9 cellular contexts compared by ENCODE assay signal in genomic region chr17:64217249-64217652, GRCh38. TPM values are rescaled to one million over a fixed set of nuclear protein-coding genes. Genes with fewer than 3 reads are reported as not detected.
A peak's percentile ranks its signal among the peaks of the same experiment; 100 is the strongest.
DNase-seq lines count a peak whose midpoint lies in the region; ATAC-seq, FAIRE-seq and TF ChIP-seq lines count a peak whose summit lies in the region.
"Had no signal": no experiment of that assay in that cellular context is flagged by ENCODE, and none has a peak within 500 bp of the region (broad histone marks: within the 10 kb centered on the region; RNA-seq: fewer than 3 reads in every experiment).

No MANE protein-coding gene starts in this region.

- peaks cover 13% of the 10 kb centered on the region for H4K20me1 ChIP-seq in astrocyte (ENCODE audit: insufficient read depth, low read length)

- no peak for FAIRE-seq in astrocyte (lab: Jason Lieb, UNC)

- intact Hi-C loops in left lung (cut with DNase I), result no loop called here

- H3K4me1 ChIP-seq in astrocyte (ENCODE audit: insufficient read depth, low read length), result peaks cover 42% of the 10 kb centered on the region
- peaks cover 18 to 45% of the 10 kb centered on the region in 2 donors for H3K4me1 ChIP-seq in left lung

- TF ChIP-seq CTCF in HFFc6 (IDR thresholded peaks at IDR 0.05), result no peak
- TF ChIP-seq CTCF in astrocyte (IDR thresholded peaks at IDR 0.05; ENCODE audit: insufficient read depth, low read depth, low read length), result no peak
- no peak for TF ChIP-seq CTCF in left lung (IDR thresholded peaks at IDR 0.05)

- H3K27me3 ChIP-seq in astrocyte (ENCODE audit: insufficient read depth, low read length) (no peaks in the 10 kb centered on the region), left lung (no peaks in the 10 kb centered on the region)

- H3K27me3 Mint-ChIP-seq in HFFc6 (ENCODE audit: insufficient read depth) (peaks cover 1% of the 10 kb centered on the region), astrocyte (ENCODE audit: low read depth, unreplicated experiment) (no peaks in the 10 kb centered on the region)
- H3K27me3 Mint-ChIP-seq in stimulated activated naive B cell treated with anti-CD40 and anti-IgM and Interleukin-4, amounts not matched to agents 10 μg/mL and 1 μg/mL and 100 μg/mL, for 72 hours, result no peaks in the 10 kb centered on the region

- no peaks in the 10 kb centered on the region for H3K9me3 Mint-ChIP-seq in HFFc6
- H3K9me3 Mint-ChIP-seq in astrocyte (ENCODE audit: unreplicated experiment), result no peaks in the 10 kb centered on the region
- peaks cover 0 to 1% of the 10 kb centered on the region in 2 donors for H3K9me3 Mint-ChIP-seq in stimulated activated naive B cell treated with anti-CD40 and anti-IgM and Interleukin-4, amounts not matched to agents 10 μg/mL and 1 μg/mL and 100 μg/mL, for 72 hours

- H3K4me3 Mint-ChIP-seq in HFFc6 (peak overlapping the region; percentile 57), astrocyte (ENCODE audit: unreplicated experiment) (peak overlapping the region; percentile 12)
- H3K4me3 Mint-ChIP-seq in stimulated activated naive B cell treated with anti-CD40 and anti-IgM and Interleukin-4, amounts not matched to agents 10 μg/mL and 1 μg/mL and 100 μg/mL, for 72 hours, result peak overlapping the region; percentile 30 to 68
- H3K4me3 Mint-ChIP-seq: activated CD8-positive, alpha-beta T cell treated with anti-CD3 and anti-CD28 coated beads, Interleukin-2, amount 10 ng/mL, durations not matched to agents 7 days and 5 days had no signal

- peak overlapping the region; percentile 56 for H3K9ac ChIP-seq in astrocyte (ENCODE audit: low read length)

- H3K27ac ChIP-seq in astrocyte (ENCODE audit: low read depth, low read length), result peak overlapping the region; percentile 75
- no peak overlapping the region for H3K27ac ChIP-seq in left lung

- H3K4me1 Mint-ChIP-seq in HFFc6 (ENCODE audit: low read depth) (peaks cover 70% of the 10 kb centered on the region), astrocyte (ENCODE audit: low read depth, unreplicated experiment) (peaks cover 44% of the 10 kb centered on the region)
- peaks cover 38 to 60% of the 10 kb centered on the region in 2 donors for H3K4me1 Mint-ChIP-seq in stimulated activated naive B cell treated with anti-CD40 and anti-IgM and Interleukin-4, amounts not matched to agents 10 μg/mL and 1 μg/mL and 100 μg/mL, for 72 hours

- H3K27ac Mint-ChIP-seq in HFFc6, result peak overlapping the region; percentile 86
- H3K27ac Mint-ChIP-seq in astrocyte (ENCODE audit: unreplicated experiment), result no peak overlapping the region
- H3K27ac Mint-ChIP-seq in stimulated activated naive B cell treated with anti-CD40 and anti-IgM and Interleukin-4, amounts not matched to agents 10 μg/mL and 1 μg/mL and 100 μg/mL, for 72 hours, result peak overlapping the region; percentile 93
- H3K27ac Mint-ChIP-seq: activated CD8-positive, alpha-beta T cell treated with anti-CD3 and anti-CD28 coated beads, Interleukin-2, amount 10 ng/mL, durations not matched to agents 7 days and 5 days had no signal

- H3K4me2 ChIP-seq in astrocyte (ENCODE audit: low read length), result peak overlapping the region; percentile 67

- H3K79me2 ChIP-seq in astrocyte (ENCODE audit: insufficient read depth, low read length), result peaks cover 33% of the 10 kb centered on the region

- no peak overlapping the region for H2AFZ ChIP-seq in astrocyte (ENCODE audit: low read depth, low read length)

- H3K4me3 ChIP-seq in astrocyte (ENCODE audit: insufficient read depth, low read depth, low read length) (no peak overlapping the region), left lung (no peak overlapping the region)

- DNase-seq in HFFc6, result no peak
- DNase-seq in astrocyte (ENCODE audit: low read depth), result no peak
- no peak for DNase-seq in left lung
- DNase-seq in stimulated activated naive B cell treated with anti-CD40 and anti-IgM and Interleukin-4, amounts not matched to agents 10 μg/mL and 1 μg/mL and 100 μg/mL, for 72 hours, result no peak
- no peak for DNase-seq in stimulated activated CD4-positive, alpha-beta T cell treated with anti-CD3 and anti-CD28 coated beads, Interleukin-4, amount 100 ng/mL, for 24 hours
- DNase-seq in T-helper 1 cell, result no peak
- no peak for DNase-seq in dermis blood vessel endothelial cell
- DNase-seq: activated CD8-positive, alpha-beta T cell treated with anti-CD3 and anti-CD28 coated beads, Interleukin-2, amount 10 ng/mL, durations not matched to agents 7 days and 5 days had no signal

- H3K36me3 ChIP-seq in astrocyte (ENCODE audit: insufficient read depth, low read length) (peaks cover 4% of the 10 kb centered on the region), left lung (peaks cover 0 to 19% of the 10 kb centered on the region in 2 donors)

- H3K9me3 ChIP-seq in astrocyte (ENCODE audit: insufficient read depth, low read depth, low read length) (no peaks in the 10 kb centered on the region), left lung (no peaks in the 10 kb centered on the region)

- H3K36me3 Mint-ChIP-seq in HFFc6 (ENCODE audit: low read depth) (peaks cover 37% of the 10 kb centered on the region), astrocyte (ENCODE audit: low read depth, unreplicated experiment) (peaks cover 16% of the 10 kb centered on the region)
- H3K36me3 Mint-ChIP-seq in stimulated activated naive B cell treated with anti-CD40 and anti-IgM and Interleukin-4, amounts not matched to agents 10 μg/mL and 1 μg/mL and 100 μg/mL, for 72 hours, result peaks cover 17 to 31% of the 10 kb centered on the region in 2 donors

- ATAC-seq in left lung, result peak; percentile 17
- peak; percentile 7 to 17 for ATAC-seq in stimulated activated naive B cell treated with anti-CD40 and anti-IgM and Interleukin-4, amounts not matched to agents 10 μg/mL and 1 μg/mL and 100 μg/mL, for 72 hours (replicated peaks)
- no peak for ATAC-seq in HG03139 (IDR thresholded peaks at IDR 0.05; ENCODE audit: unreplicated experiment)
- ATAC-seq: activated CD8-positive, alpha-beta T cell treated with anti-CD3 and anti-CD28 coated beads, Interleukin-2, amount 10 ng/mL, durations not matched to agents 7 days and 5 days had no signal

RNA-seq across cellular contexts. Expression of gene TEX2, which starts 45.8 kb away (rescaled TPM):
- total RNA-seq in HFFc6 (2021; fragmentation: NEBNext Ultra II Directional; extraction: Animal tissue kit (Norgen Biotek cat#: 25700)), result 10 to 100 TPM; 41.2 to 58.7 (median 44.4) TPM
- 56.1 and 58.2 TPM in 2 replicates for total RNA-seq in astrocyte
- total RNA-seq in left lung, result 10 to 100 TPM; 33.3 to 38.2 TPM
- 34.9 and 47.8 TPM in 2 replicates for total RNA-seq in dermis blood vessel endothelial cell
